Comparison of ENCODE assay signal across 1 cellular context in the genomic region with DNA sequence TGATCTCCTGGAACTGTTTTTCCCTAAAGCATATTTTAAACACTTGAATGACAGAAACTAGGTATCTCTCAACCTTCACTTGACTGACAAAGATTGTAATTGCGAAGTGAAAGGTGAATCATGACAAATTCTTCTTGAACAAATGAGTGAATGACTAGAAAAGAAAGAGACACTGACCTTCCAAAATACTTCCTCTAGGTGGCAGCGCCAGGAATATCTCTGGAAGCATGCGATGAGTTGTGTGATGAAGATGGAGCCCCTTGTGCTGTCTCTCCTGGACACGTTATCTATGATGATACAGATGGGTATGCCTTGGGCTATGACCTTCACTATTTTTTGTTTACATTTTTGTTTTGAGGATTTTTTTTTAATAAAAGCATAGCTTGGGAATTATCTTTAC.
TF ChIP-seq lines count a peak whose summit lies in the region.

No MANE protein-coding gene starts in this region.

TF ChIP-seq in endothelial cell of umbilical vein, 7 proteins besides CTCF, POLR2A, EP300 and RAD21:
- TF ChIP-seq, protein P1, sequence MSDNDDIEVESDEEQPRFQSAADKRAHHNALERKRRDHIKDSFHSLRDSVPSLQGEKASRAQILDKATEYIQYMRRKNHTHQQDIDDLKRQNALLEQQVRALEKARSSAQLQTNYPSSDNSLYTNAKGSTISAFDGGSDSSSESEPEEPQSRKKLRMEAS (IDR thresholded peaks at IDR 0.05; ENCODE audit: insufficient read depth, insufficient read length): no peak
- TF ChIP-seq JUN (IDR thresholded peaks at IDR 0.05; ENCODE audit: borderline replicate concordance, insufficient read depth, insufficient read length, low read depth) (no peak), MYC (IDR thresholded peaks at IDR 0.05; ENCODE audit: low read depth, low read length) (no peak), FOS (IDR thresholded peaks at IDR 0.05; ENCODE audit: borderline replicate concordance, insufficient read depth, low read length) (no peak), EZH2 (IDR thresholded peaks at IDR 0.05; ENCODE audit: borderline replicate concordance, low read depth, low read length, severe bottlenecking) (no peak), GATA2 (IDR thresholded peaks at IDR 0.05; ENCODE audit: insufficient read depth, insufficient read length, low read depth, low read length) (no peak), POLR2AphosphoS5 (IDR thresholded peaks at IDR 0.05; ENCODE audit: insufficient read depth, low read depth, low read length) (no peak)
